8 cellular contexts compared by ENCODE assay signal in the genomic region with DNA sequence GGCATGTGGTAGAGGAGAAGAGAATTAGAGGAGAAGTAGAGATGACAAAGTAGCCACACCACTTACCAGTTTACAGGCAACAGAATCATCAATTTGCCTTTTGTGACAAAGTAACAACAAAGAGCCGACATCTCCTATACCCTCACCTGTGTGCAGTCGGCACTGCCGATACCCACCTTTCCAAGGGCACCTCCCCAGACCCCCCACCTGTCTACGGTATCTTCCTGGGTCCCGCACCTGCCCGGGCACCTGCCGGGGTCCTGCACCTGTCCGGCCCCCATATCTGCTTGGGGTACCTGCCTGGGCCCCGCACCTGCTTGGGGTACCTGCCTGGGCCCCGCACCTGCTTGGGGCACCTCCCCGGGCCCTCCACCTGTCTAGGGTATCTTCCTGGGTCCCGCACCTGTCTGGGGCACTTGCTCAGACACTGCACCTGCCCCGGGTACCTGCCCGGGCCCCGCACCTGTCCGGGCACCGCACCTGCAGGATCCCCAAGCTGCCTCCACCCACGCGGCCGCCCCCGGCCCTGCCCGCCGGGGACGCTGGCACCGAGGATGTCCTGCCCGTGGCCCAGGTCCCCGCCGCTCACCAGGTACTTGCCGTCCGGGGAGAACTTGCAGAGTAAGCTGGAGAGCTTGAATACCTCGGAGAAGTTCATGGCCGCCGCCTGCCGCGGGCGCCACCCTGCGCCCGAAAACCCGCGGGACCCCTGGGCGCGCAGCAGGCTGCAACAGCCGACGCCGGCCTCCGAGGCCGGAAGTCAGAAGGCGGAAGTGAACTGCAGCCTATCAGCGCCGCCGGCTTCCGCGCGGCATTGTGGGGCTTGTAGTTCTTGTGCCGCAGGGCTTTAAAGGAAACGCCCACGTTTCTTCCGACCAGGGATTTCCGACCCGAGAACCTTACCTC. TPM values are rescaled to one million over a fixed set of nuclear protein-coding genes. Genes with fewer than 3 reads are reported as not detected.
DNase-seq lines count a peak whose midpoint lies in the region; ATAC-seq and TF ChIP-seq lines count a peak whose summit lies in the region.

A gene with protein sequence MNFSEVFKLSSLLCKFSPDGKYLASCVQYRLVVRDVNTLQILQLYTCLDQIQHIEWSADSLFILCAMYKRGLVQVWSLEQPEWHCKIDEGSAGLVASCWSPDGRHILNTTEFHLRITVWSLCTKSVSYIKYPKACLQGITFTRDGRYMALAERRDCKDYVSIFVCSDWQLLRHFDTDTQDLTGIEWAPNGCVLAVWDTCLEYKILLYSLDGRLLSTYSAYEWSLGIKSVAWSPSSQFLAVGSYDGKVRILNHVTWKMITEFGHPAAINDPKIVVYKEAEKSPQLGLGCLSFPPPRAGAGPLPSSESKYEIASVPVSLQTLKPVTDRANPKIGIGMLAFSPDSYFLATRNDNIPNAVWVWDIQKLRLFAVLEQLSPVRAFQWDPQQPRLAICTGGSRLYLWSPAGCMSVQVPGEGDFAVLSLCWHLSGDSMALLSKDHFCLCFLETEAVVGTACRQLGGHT (minus strand): TSS at position 762 of the 906 bp plus-strand sequence. CDS start 104 bp downstream, at position 658.

- H3K4me1 ChIP-seq in trophoblast cell (ENCODE audit: control insufficient read depth in 1 of 2, insufficient read depth in 2 of 2, low read length in 2 of 2) (peaks cover 3 to 9% of the 10 kb centered on the region in 2 experiments), tibial nerve (peaks cover 0 to 48% (median 21%) of the 10 kb centered on the region in 4 donors)

- intact Hi-C loops in cardiac septum (cut with DNase I): loop anchor here (2.0 kb wide), 1 partner anchor 25 kb away; a partner anchor contains a TSS

- H2AFZ ChIP-seq in trophoblast cell (ENCODE audit: insufficient read depth, low read length, poor library complexity): peak within 1 kb of the TSS; percentile 85

- peak; percentile 58 for ATAC-seq in HG02571 (IDR thresholded peaks at IDR 0.05; ENCODE audit: unreplicated experiment)

- peaks cover 3% of the 10 kb centered on the region for H3K79me1 ChIP-seq in trophoblast cell (ENCODE audit: low read length)

- H3K9me3 ChIP-seq in trophoblast cell (ENCODE audit: insufficient read depth, low read depth, low read length): peaks cover 5% of the 10 kb centered on the region
- H3K9me3 ChIP-seq in tibial nerve: no peaks in the 10 kb centered on the region

- peak within 1 kb of the TSS; percentile 95 for H4K8ac ChIP-seq in trophoblast cell (ENCODE audit: low read depth, low read length)

- H4K91ac ChIP-seq in trophoblast cell (ENCODE audit: low read depth, low read length): peak within 1 kb of the TSS; percentile 64

- H3K4me3 ChIP-seq in GM12864 (ENCODE audit: low read depth, low read length): peak within 1 kb of the TSS; percentile 83
- peak within 1 kb of the TSS; percentile 70 for H3K4me3 ChIP-seq in NB4 (ENCODE audit: low read depth, low read length)
- H3K4me3 ChIP-seq in trophoblast cell (ENCODE audit: low read depth, low read length): peak within 1 kb of the TSS; percentile 92
- H3K4me3 ChIP-seq in tibial nerve: peak within 1 kb of the TSS; percentile 71 to 98 (median 86)

- DNase-seq in GM12864 (ENCODE audit: low read depth): peak; percentile 91
- DNase-seq in NB4 (ENCODE audit: low read depth): peak; percentile 93
- DNase-seq in SW 1271 (lab: John Stamatoyannopoulos, UW): peak; percentile 50 to 77
- peak; percentile 81 for DNase-seq in activated naive CD8-positive, alpha-beta T cell treated with anti-CD3 and anti-CD28 coated beads, Interleukin-2, amount 50 U/mL, for 16 hours (ENCODE audit: low read depth, low spot score)
- peak; percentile 94 for DNase-seq in cardiac septum (ENCODE audit: low spot score)
- peak; percentile 91 to 93 for DNase-seq in trophoblast cell
- DNase-seq in tibial nerve (ENCODE audit: low spot score in 2 of 2): peak; percentile 79 to 82

- peak within 1 kb of the TSS; percentile 67 for H3K9ac ChIP-seq in trophoblast cell (ENCODE audit: low read length)

- H3K4me2 ChIP-seq in trophoblast cell (ENCODE audit: low read length): peak within 1 kb of the TSS; percentile 94

- TF ChIP-seq EP300 in tibial nerve (IDR thresholded peaks at IDR 0.05): peak; percentile 79 to 82

- peaks cover 39% of the 10 kb centered on the region for H3K27me3 ChIP-seq in trophoblast cell (ENCODE audit: insufficient read depth, low read length)
- peaks cover 5 to 43% of the 10 kb centered on the region in 2 donors for H3K27me3 ChIP-seq in tibial nerve

- H2BK120ac ChIP-seq in trophoblast cell (ENCODE audit: insufficient read depth, low read length, poor library complexity): peak within 1 kb of the TSS; percentile 10

- peak within 1 kb of the TSS; percentile 78 for H4K12ac ChIP-seq in trophoblast cell (ENCODE audit: low read depth, low read length)

- peak; percentile 30 for TF ChIP-seq CTCF in GM12864 (IDR thresholded peaks at IDR 0.05; ENCODE audit: low read depth, low read length, missing control alignments)
- TF ChIP-seq CTCF in NB4 (IDR thresholded peaks at IDR 0.05; ENCODE audit: low read depth, low read length): peak; percentile 31
- peak in 1 of 5 experiments; percentile 9 for TF ChIP-seq CTCF in tibial nerve (IDR thresholded peaks at IDR 0.05)

- no peak within 1 kb of the TSS for H2AK5ac ChIP-seq in trophoblast cell (ENCODE audit: low read length)

- peak within 1 kb of the TSS; percentile 37 for H3K23ac ChIP-seq in trophoblast cell (ENCODE audit: low read length)

- H3K36me3 ChIP-seq in trophoblast cell (ENCODE audit: control insufficient read depth in 1 of 2, insufficient read depth in 2 of 2, low read length in 2 of 2) (peaks cover 13 to 15% of the 10 kb centered on the region in 2 experiments), tibial nerve (peaks cover 0 to 30% (median 5%) of the 10 kb centered on the region in 3 donors)

- peak; percentile 77 for TF ChIP-seq POLR2A in NB4 (IDR thresholded peaks at IDR 0.05; ENCODE audit: extremely low read depth, insufficient read length)
- TF ChIP-seq POLR2A in tibial nerve (IDR thresholded peaks at IDR 0.05): peak; percentile 49 to 84

- peak within 1 kb of the TSS; percentile 54 for H3K4ac ChIP-seq in trophoblast cell (ENCODE audit: low read depth, low read length)

- H2BK5ac ChIP-seq in trophoblast cell (ENCODE audit: low read depth, low read length, poor library complexity): no peak within 1 kb of the TSS

- H3K27ac ChIP-seq in trophoblast cell (ENCODE audit: low read depth, low read length) (no peak within 1 kb of the TSS), tibial nerve (peak within 1 kb of the TSS in 2 of 4 donors; percentile 60 to 62)

- no CpG with 5 or more reads among the region's 60 CpGs for WGBS in trophoblast cell (ENCODE audit: extremely low coverage, insufficient coverage, insufficient read length)
- WGBS in tibial nerve, 2 donors: 5 to 11% methylated on average over 22 to 52 of the region's 60 CpGs

- H3K79me2 ChIP-seq in trophoblast cell (ENCODE audit: control insufficient read depth, insufficient read depth, low read length, poor library complexity): peaks cover 5% of the 10 kb centered on the region

- peak within 1 kb of the TSS; percentile 71 for H3K14ac ChIP-seq in trophoblast cell (ENCODE audit: low read length)

- no peak within 1 kb of the TSS for H2BK12ac ChIP-seq in trophoblast cell (ENCODE audit: low read length)

- H3K18ac ChIP-seq in trophoblast cell (ENCODE audit: low read length): peak within 1 kb of the TSS; percentile 42

RNA-seq across cellular contexts. Expression of the gene that starts here (rescaled TPM):
- 14.3 TPM for total RNA-seq in cardiac septum
- polyA plus RNA-seq in trophoblast cell (2013): 30.9 and 31.0 TPM in 2 replicates
- 10 to 100 TPM; 11.1 to 17.1 (median 12.9) TPM for total RNA-seq in tibial nerve
